ENCODE assay signal across 23 cellular contexts in the genomic region with DNA sequence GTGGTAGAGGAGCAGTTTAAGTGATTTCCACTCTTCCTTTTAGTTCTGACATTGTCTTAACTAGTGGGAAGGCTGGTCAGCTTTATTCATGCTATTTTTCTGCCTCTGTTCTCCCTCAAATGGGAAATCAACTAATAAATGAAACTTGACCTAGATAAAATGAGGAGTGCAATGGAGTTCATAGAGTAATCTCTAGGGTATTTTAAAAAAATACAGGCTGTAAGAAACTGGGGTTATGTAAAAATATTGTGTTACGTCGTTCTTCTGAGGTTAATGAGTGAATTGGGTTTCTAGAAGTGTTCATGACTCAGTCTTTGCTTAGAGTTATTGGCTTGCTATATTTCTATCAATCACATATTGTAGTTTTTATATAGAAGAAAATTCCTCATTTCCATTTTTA.
"Had no signal": no experiment of that assay in that cellular context is flagged by ENCODE, and none has a peak within 500 bp of the region (broad histone marks: within the 10 kb centered on the region; RNA-seq: fewer than 3 reads in every experiment).

No MANE protein-coding gene starts in this region.

- ATAC-seq: naive thymus-derived CD8-positive, alpha-beta T cell; natural killer cell treated with Interleukin-12 subunit alpha and Interleukin-12 subunit beta and Interleukin-15 and Interleukin-18, amount 100 ng/mL, for 72 hours; pancreas; right cardiac atrium; right lobe of liver; stimulated activated memory B cell treated with anti-CD40 and anti-IgM and Interleukin-4, amounts not matched to agents 10 μg/mL and 1 μg/mL and 100 μg/mL, for 72 hours; stimulated activated naive CD8-positive, alpha-beta T cell treated with anti-CD3 and anti-CD28 coated beads, Interleukin-15, amount 100 ng/mL, for 72 hours; stimulated activated naive CD8-positive, alpha-beta T cell treated with anti-CD3 and anti-CD28 coated beads, Interleukin-15, Interleukin-2, amounts not matched to agents 100 U/mL and 50 U/mL, for 24 hours; upper lobe of right lung had no signal

- DNase-seq: naive thymus-derived CD8-positive, alpha-beta T cell; nephron progenitor cell; nucleus accumbens; pancreas; right cardiac atrium; right lobe of liver; spleen; stimulated activated CD4-positive, alpha-beta T cell treated with anti-CD3 and anti-CD28 coated beads, Interleukin-12 subunit alpha, Interleukin-12 subunit beta, amount 100 ng/mL, for 4 hours; stimulated activated CD4-positive, alpha-beta T cell treated with anti-CD3 and anti-CD28 coated beads, Interleukin-1b, Interleukin-23, amount 100 ng/mL, for 48 hours; stimulated activated CD4-positive, alpha-beta T cell treated with anti-CD3 and anti-CD28 coated beads, Interleukin-4, amount 100 ng/mL, for 1 hour; stimulated activated CD4-positive, alpha-beta T cell treated with anti-CD3 and anti-CD28 coated beads, Interleukin-4, amount 100 ng/mL, for 4 hours; stimulated activated CD8-positive, alpha-beta memory T cell treated with anti-CD3 and anti-CD28 coated beads, Interleukin-4, amount 100 ng/mL, for 48 hours; stimulated activated naive CD4-positive, alpha-beta T cell; stimulated activated naive CD8-positive, alpha-beta T cell treated with anti-CD3 and anti-CD28 coated beads, Interleukin-15, amount 100 ng/mL, for 72 hours; stimulated activated naive CD8-positive, alpha-beta T cell treated with anti-CD3 and anti-CD28 coated beads, Interleukin-15, Interleukin-2, amounts not matched to agents 100 U/mL and 50 U/mL, for 24 hours; substantia nigra; testis; tibial artery; transverse colon; upper lobe of right lung; uterus had no signal
